In genomic region chrX:2766921-2767320, GRCh38 we compare ENCODE assay signal across 22 cellular contexts. TPM values are rescaled to one million over a fixed set of nuclear protein-coding genes. Genes with fewer than 3 reads are reported as not detected.
A peak's percentile ranks its signal among the peaks of the same experiment; 100 is the strongest.
DNase-seq lines count a peak whose midpoint lies in the region; ATAC-seq, FAIRE-seq and TF ChIP-seq lines count a peak whose summit lies in the region.
"Had no signal": no experiment of that assay in that cellular context is flagged by ENCODE, and none has a peak within 500 bp of the region (broad histone marks: within the 10 kb centered on the region; RNA-seq: fewer than 3 reads in every experiment).

No MANE protein-coding gene starts in this region.

- H3K27me3 ChIP-seq in HepG2 (ENCODE audit: control insufficient read depth in 1 of 2, insufficient read depth in 2 of 2, low read length in 2 of 2) (peaks cover 0 to 4% of the 10 kb centered on the region in 2 experiments; a peak in 1 of 5 replicates), right lobe of liver (no peaks in the 10 kb centered on the region), neuronal stem cell (ENCODE audit: control insufficient read depth in 3 of 3, insufficient read depth in 3 of 3, low read depth in 1 of 3, low read length in 3 of 3) (no peaks in the 10 kb centered on the region), vagina (no peaks in the 10 kb centered on the region)
- H3K27me3 ChIP-seq: BLaER1, body of pancreas, esophagus squamous epithelium had no signal

- no peak for FAIRE-seq in HepG2 (lab: Jason Lieb, UNC)
- FAIRE-seq: colon, TTC549 had no signal

- intact Hi-C loops in HepG2 (cut with micrococcal nuclease; ENCODE audit: unreplicated experiment) (loop anchor here (10.0 kb wide), 1 partner anchor 62 kb away; no protein-coding TSS in a partner anchor), right lobe of liver (cut with DNase I) (no loop called here), vagina (cut with DNase I) (no loop called here)

- DNase-seq in HepG2 (ENCODE audit: low spot score) = no peak
- no peak for DNase-seq in right lobe of liver
- peak; percentile 71 for DNase-seq in amniotic epithelial cell (ENCODE audit: low read depth)
- DNase-seq in neuronal stem cell (ENCODE audit: low spot score) = no peak
- no peak for DNase-seq in vagina (ENCODE audit: extremely low spot score in 2 of 2)
- DNase-seq in activated CD4-positive, alpha-beta T cell treated with anti-CD3 and anti-CD28 coated beads, Interleukin-2, amount 50 U/mL, for 4 hours = no peak
- DNase-seq in activated CD4-positive, alpha-beta T cell treated with anti-CD3 and anti-CD28 coated beads for 4 hours = no peak
- DNase-seq: activated naive CD8-positive, alpha-beta T cell treated with anti-CD3 and anti-CD28 coated beads, Interleukin-2, amount 10 ng/mL, durations not matched to agents 7 days and 5 days; effector memory CD8-positive, alpha-beta T cell; esophagus squamous epithelium; NCI-H1105 treated with DMSO at 0.1 percent for 48 hours; NCI-H2081; NCI-H446 treated with DMSO at 0.1 percent for 48 hours; stimulated activated CD4-positive, alpha-beta T cell treated with anti-CD3 and anti-CD28 coated beads, Interleukin-4, amount 100 ng/mL, for 4 hours had no signal

- no peaks in the 10 kb centered on the region for H3K36me3 ChIP-seq in HepG2 (replicated peaks in 1 of 2; ENCODE audit: control insufficient read depth in 1 of 2, insufficient read depth in 2 of 2, low read length in 2 of 2)
- no peaks in the 10 kb centered on the region for H3K36me3 ChIP-seq in right lobe of liver
- H3K36me3 ChIP-seq in neuronal stem cell (replicated peaks in 1 of 2; ENCODE audit: control insufficient read depth in 2 of 2, insufficient read depth in 2 of 2, low read length in 2 of 2) = no peaks in the 10 kb centered on the region
- no peaks in the 10 kb centered on the region for H3K36me3 ChIP-seq in vagina
- H3K36me3 ChIP-seq: BLaER1, esophagus squamous epithelium had no signal

- H4K91ac ChIP-seq in neuronal stem cell (ENCODE audit: low read depth, low read length, poor library complexity) = no peak overlapping the region

- H3K4me2 ChIP-seq in HepG2 (ENCODE audit: low read depth, low read length) (no peak overlapping the region), neuronal stem cell (ENCODE audit: insufficient read depth, low read length, poor library complexity, severe bottlenecking) (no peak overlapping the region)
- H3K4me2 ChIP-seq: BLaER1, KMS-11 had no signal

- no peaks in the 10 kb centered on the region for H4K20me1 ChIP-seq in HepG2 (ENCODE audit: insufficient read depth, low read length)
- H4K20me1 ChIP-seq: BLaER1 had no signal

- no peak overlapping the region for H2BK12ac ChIP-seq in neuronal stem cell (ENCODE audit: low read length)

- H2AK5ac ChIP-seq in neuronal stem cell (ENCODE audit: low read depth, low read length) = no peak overlapping the region

- CTCF ChIA-PET in HepG2 (lab: Yijun Ruan, JAX; ENCODE audit: low intra/inter-chr PET ratio, low total read pairs) = no interaction called here

- H2BK15ac ChIP-seq in neuronal stem cell (ENCODE audit: low read length) = no peak overlapping the region

- H2BK120ac ChIP-seq in neuronal stem cell (ENCODE audit: low read depth, low read length) = no peak overlapping the region

- no peak overlapping the region for H3K4me3 ChIP-seq in HepG2 (replicated peaks in 1 of 3; ENCODE audit: insufficient read depth in 1 of 3, low read depth in 2 of 3, low read length in 3 of 3)
- H3K4me3 ChIP-seq in right lobe of liver = no peak overlapping the region
- no peak overlapping the region for H3K4me3 ChIP-seq in neuronal stem cell (ENCODE audit: low read length in 2 of 2)
- H3K4me3 ChIP-seq in vagina = no peak overlapping the region
- H3K4me3 ChIP-seq: BLaER1, body of pancreas, esophagus squamous epithelium, psoas muscle had no signal

- POLR2A ChIA-PET in HepG2 (lab: Yijun Ruan, JAX) = no interaction called here

- peak overlapping the region; percentile 11 for H3K18ac ChIP-seq in neuronal stem cell (ENCODE audit: low read length)

- H3K9ac ChIP-seq in HepG2 (ENCODE audit: insufficient read depth, low read depth, low read length) (no peak overlapping the region), neuronal stem cell (ENCODE audit: low read depth, low read length, poor library complexity) (no peak overlapping the region)
- H3K9ac ChIP-seq: BLaER1, KMS-11 had no signal

- H3K4me1 ChIP-seq in HepG2 (ENCODE audit: insufficient read depth, low read length) = peaks cover 26% of the 10 kb centered on the region
- no peaks in the 10 kb centered on the region for H3K4me1 ChIP-seq in right lobe of liver
- peaks cover 0 to 8% of the 10 kb centered on the region in 2 donors for H3K4me1 ChIP-seq in neuronal stem cell (ENCODE audit: control insufficient read depth in 2 of 2, insufficient read depth in 1 of 2, low read depth in 1 of 2, low read length in 2 of 2)
- no peaks in the 10 kb centered on the region for H3K4me1 ChIP-seq in vagina
- H3K4me1 ChIP-seq: psoas muscle had no signal

- in situ Hi-C loops in HepG2 (cut with HindIII; ENCODE audit: extremely low pct_ligation_motif_present, low pct_unique_long_range_greater_than_20kb) = no loop called here

- H3K4ac ChIP-seq in neuronal stem cell (ENCODE audit: low read length) = no peak overlapping the region

- no TSS peak for BruUV-seq in HepG2 (replicated peaks; lab: Mats Ljungman, UMichigan)

- H3K79me2 ChIP-seq in HepG2 (ENCODE audit: insufficient read depth, low read length) = no peaks in the 10 kb centered on the region

- TF ChIP-seq POLR2A in HepG2 (IDR thresholded peaks at IDR 0.05; ENCODE audit: insufficient read depth in 1 of 2, low read depth in 2 of 2, low read length in 2 of 2) (no peak), right lobe of liver (IDR thresholded peaks at IDR 0.05) (no peak), vagina (IDR thresholded peaks at IDR 0.05) (no peak)

- H3K79me1 ChIP-seq in neuronal stem cell (ENCODE audit: low read depth, low read length) = peaks cover 1% of the 10 kb centered on the region

- H2AFZ ChIP-seq in HepG2 (ENCODE audit: low read length) = no peak overlapping the region
- peak overlapping the region; percentile 34 for H2AFZ ChIP-seq in neuronal stem cell (ENCODE audit: low read length)

- H3K14ac ChIP-seq in neuronal stem cell (ENCODE audit: low read length) = no peak overlapping the region

- H4K8ac ChIP-seq in neuronal stem cell (ENCODE audit: low read depth, low read length) = no peak overlapping the region

- H3K27ac ChIP-seq in HepG2 (ENCODE audit: extremely low read length, insufficient read depth, low read length) = no peak overlapping the region
- H3K27ac ChIP-seq in right lobe of liver = no peak overlapping the region
- no peak overlapping the region for H3K27ac ChIP-seq in neuronal stem cell (replicated peaks; ENCODE audit: low read length)
- H3K27ac ChIP-seq in vagina = peak overlapping the region; percentile 78
- H3K27ac ChIP-seq: BLaER1, body of pancreas, KMS-11, psoas muscle had no signal

- no peak for TF ChIP-seq RAD21 in HepG2 (CRISPR knock-in tag; IDR thresholded peaks at IDR 0.05)

- H3K9me3 ChIP-seq in HepG2 (ENCODE audit: low read length) (no peaks in the 10 kb centered on the region), right lobe of liver (no peaks in the 10 kb centered on the region), neuronal stem cell (replicated peaks in 1 of 2; ENCODE audit: control insufficient read depth in 2 of 2, insufficient read depth in 1 of 2, low read depth in 1 of 2, low read length in 2 of 2) (no peaks in the 10 kb centered on the region), vagina (no peaks in the 10 kb centered on the region)
- H3K9me3 ChIP-seq: body of pancreas, esophagus squamous epithelium, psoas muscle had no signal

- TF ChIP-seq EP300 in HepG2 (IDR thresholded peaks at IDR 0.05; ENCODE audit: low read depth in 2 of 2, low read length in 2 of 2) (no peak), HepG2 (CRISPR knock-in tag; IDR thresholded peaks at IDR 0.05; ENCODE audit: borderline replicate concordance) (no peak)

- H2BK5ac ChIP-seq in neuronal stem cell (ENCODE audit: low read length) = no peak overlapping the region

- H3K23ac ChIP-seq in neuronal stem cell (ENCODE audit: low read depth, low read length, poor library complexity) = no peak overlapping the region

- ATAC-seq in HepG2 (no peak), right lobe of liver (no peak), GM21528 (IDR thresholded peaks at IDR 0.05; ENCODE audit: low FRiP score, unreplicated experiment) (no peak)
- ATAC-seq: body of pancreas; effector memory CD8-positive, alpha-beta T cell had no signal

- TF ChIP-seq CTCF in HepG2 (CRISPR knock-in tag; IDR thresholded peaks at IDR 0.05) (no peak), right lobe of liver (IDR thresholded peaks at IDR 0.05) (no peak), vagina (IDR thresholded peaks at IDR 0.05) (no peak)

- WGBS in HepG2 (ENCODE audit: low lambda C conversion rate) = 55% methylated on average over 9 of the region's 12 CpGs
- 76% methylated on average over 9 of the region's 12 CpGs for WGBS in right lobe of liver (ENCODE audit: insufficient coverage, low coverage, low lambda C conversion rate, missing lambda C conversion rate)
- no CpG with 5 or more reads among the region's 12 CpGs for WGBS in neuronal stem cell (ENCODE audit: extremely low coverage in 2 of 2, insufficient read length in 2 of 2, insufficient replicate concordance in 1 of 2), 2 donors

RNA-seq across cellular contexts. Expression of gene XG, which starts 15.1 kb away (rescaled TPM):
- total RNA-seq in HepG2 (2016; rRNA removed; fragmentation: Illumina TruSeq; extraction: Trizol) = not detected in 2 replicates
- not detected in 2 replicates for total RNA-seq in HepG2 (2016; cell fraction: cytosol; rRNA removed; fragmentation: Illumina TruSeq; extraction: Trizol; ENCODE audit: low read depth)
- total RNA-seq in HepG2 (2016; cell fraction: insoluble cytoplasmic fraction; rRNA removed; fragmentation: Illumina TruSeq; extraction: Trizol) = not detected in 2 replicates
- total RNA-seq in HepG2 (2016; cell fraction: membrane; rRNA removed; fragmentation: Illumina TruSeq; extraction: Trizol) = not detected in 2 replicates
- total RNA-seq in HepG2 (2016; cell fraction: nucleus; rRNA removed; fragmentation: Illumina TruSeq; extraction: Trizol) = not detected in 2 replicates
- polyA plus RNA-seq in HepG2 (2011; rRNA removed) = not detected in 2 replicates
- polyA plus RNA-seq in HepG2 (2011; cell fraction: cytosol; rRNA removed) = not detected in 2 replicates
- not detected in 2 replicates for polyA plus RNA-seq in HepG2 (2011; cell fraction: nucleus; rRNA removed)
- 0.07 TPM in 1 of 2 replicates, not detected in the other for polyA plus RNA-seq in HepG2 (2012)
- not detected in 2 replicates for polyA plus RNA-seq in HepG2 (2016; cell fraction: cytosol; fragmentation: Illumina TruSeq; extraction: Trizol; ENCODE audit: low read depth)
- polyA plus RNA-seq in HepG2 (2016; cell fraction: insoluble cytoplasmic fraction; fragmentation: Illumina TruSeq; extraction: Trizol; ENCODE audit: low read depth) = not detected in 2 replicates
- polyA plus RNA-seq in HepG2 (2016; cell fraction: membrane; fragmentation: Illumina TruSeq; extraction: Trizol; ENCODE audit: low read depth) = not detected in 2 replicates
- not detected in 2 replicates for polyA plus RNA-seq in HepG2 (2016; cell fraction: nucleus; fragmentation: Illumina TruSeq; extraction: Trizol; ENCODE audit: insufficient read depth, low read depth)
- polyA minus RNA-seq in HepG2 (2011; rRNA and poly(A)+ RNA removed; ENCODE audit: low replicate concordance) = not detected in 2 replicates
- polyA minus RNA-seq in HepG2 (2011; cell fraction: cytosol; rRNA and poly(A)+ RNA removed) = not detected in 2 replicates
- polyA minus RNA-seq in HepG2 (2011; cell fraction: nucleus; rRNA and poly(A)+ RNA removed) = not detected in 2 replicates
- under 1 TPM in 1 of 6 experiments, not detected in 5; 0.31 TPM for total RNA-seq in right lobe of liver
- polyA plus RNA-seq in neuronal stem cell (2013, experiment 1 of 2) = not detected
- 0.03 TPM for polyA plus RNA-seq in neuronal stem cell (2013, experiment 2 of 2)
- 5.9 TPM for total RNA-seq in vagina
- total RNA-seq: A172 had no signal
